Comparison of ENCODE assay signal across 18 cellular contexts in genomic region chr12:109065853-109066193, GRCh38. TPM values are rescaled to one million over a fixed set of nuclear protein-coding genes. Genes with fewer than 3 reads are reported as not detected.
DNase-seq lines count a peak whose midpoint lies in the region; ATAC-seq, FAIRE-seq and TF ChIP-seq lines count a peak whose summit lies in the region.
"Had no signal": no experiment of that assay in that cellular context is flagged by ENCODE, and none has a peak within 500 bp of the region (broad histone marks: within the 10 kb centered on the region; RNA-seq: fewer than 3 reads in every experiment).

No MANE protein-coding gene starts in this region.

- H3K36me3 ChIP-seq in bronchial epithelial cell (ENCODE audit: control insufficient read depth, insufficient read depth, low read length) (peaks cover 2% of the 10 kb centered on the region), liver (ENCODE audit: control insufficient read depth in 4 of 4, insufficient read depth in 3 of 4, low read depth in 1 of 4, low read length in 3 of 4) (peaks cover 0 to 25% (median 14%) of the 10 kb centered on the region in 4 donors), pancreas (peaks cover 0 to 10% (median 0%) of the 10 kb centered on the region in 3 donors)

- TF ChIP-seq CTCF in bronchial epithelial cell (IDR thresholded peaks at IDR 0.05; ENCODE audit: insufficient read depth, low read length, severe bottlenecking) (no peak), liver (IDR thresholded peaks at IDR 0.05; ENCODE audit: low read depth, low read length, missing input control) (no peak), pancreas (IDR thresholded peaks at IDR 0.05) (no peak)

- H3K9me3 ChIP-seq in liver (ENCODE audit: control insufficient read depth in 4 of 4, low read length in 3 of 4) (no peaks in the 10 kb centered on the region), pancreas (no peaks in the 10 kb centered on the region)

- DNase-seq in bronchial epithelial cell (ENCODE audit: low read depth) (no peak), pancreas (no peak), frontal cortex (ENCODE audit: low spot score in 2 of 2) (no peak), amniotic stem cell (lab: John Stamatoyannopoulos, UW) (no peak)
- DNase-seq in activated naive CD4-positive, alpha-beta T cell treated with anti-CD3 and anti-CD28 coated beads, Interleukin-2, amount 50 U/mL, for 16 hours: no peak
- DNase-seq in NK-92 treated with Interleukin-12 subunit alpha and Interleukin-12 subunit beta, amount 100 ng/mL, for 24 hours (lab: John Stamatoyannopoulos, UW): no peak
- DNase-seq: CD8-positive, alpha-beta T cell; COR-L47; DND-41; GDM1; GOT3; H9 had no signal

- H3K4me3 ChIP-seq in bronchial epithelial cell (ENCODE audit: low read depth, low read length) (no peak overlapping the region), liver (ENCODE audit: low read depth in 1 of 3, low read length in 3 of 3) (no peak overlapping the region), pancreas (no peak overlapping the region)

- FAIRE-seq in bronchial epithelial cell (lab: Jason Lieb, UNC) (peak; percentile 18), pancreas (lab: Jason Lieb, UNC) (no peak), frontal cortex (lab: Jason Lieb, UNC) (no peak)
- FAIRE-seq: D721Med, GM12892 had no signal

- 25% methylated on average over 1 of the region's 1 CpG for WGBS in liver
- WGBS in pancreas, 2 donors: 37 to 47% methylated on average over 1 of the region's 1 CpG

- ATAC-seq in pancreas: peak in 3 of 4 donors; percentile 7 to 33 (median 21)
- ATAC-seq: CD8-positive, alpha-beta T cell had no signal

- no peak for TF ChIP-seq RAD21 in liver (IDR thresholded peaks at IDR 0.05)

- H3K27me3 ChIP-seq in bronchial epithelial cell (ENCODE audit: control insufficient read depth, insufficient read depth, low read length) (no peaks in the 10 kb centered on the region), liver (ENCODE audit: control insufficient read depth in 4 of 4, insufficient read depth in 4 of 4, low read length in 3 of 4) (no peaks in the 10 kb centered on the region), pancreas (no peaks in the 10 kb centered on the region)

- peak overlapping the region in 1 of 2 donors; percentile 21 for H3K9ac ChIP-seq in liver (ENCODE audit: low read depth in 1 of 2, low read length in 2 of 2)

- intact Hi-C loops in pancreas (cut with DNase I): no loop called here

- peaks cover 4 to 40% (median 26%) of the 10 kb centered on the region in 4 donors for H3K4me1 ChIP-seq in liver (ENCODE audit: control insufficient read depth in 4 of 4, insufficient read depth in 4 of 4, low read length in 3 of 4)
- peaks cover 6 to 15% (median 12%) of the 10 kb centered on the region in 3 donors for H3K4me1 ChIP-seq in pancreas

- H3K27ac ChIP-seq in liver (ENCODE audit: low read depth in 1 of 2, low read length in 2 of 2) (peak overlapping the region; percentile 57 to 70), pancreas (peak overlapping the region; percentile 13 to 66 (median 44))

TF ChIP-seq in liver, 16 proteins besides CTCF, POLR2A, EP300 and RAD21:
- TF ChIP-seq, protein P1, sequence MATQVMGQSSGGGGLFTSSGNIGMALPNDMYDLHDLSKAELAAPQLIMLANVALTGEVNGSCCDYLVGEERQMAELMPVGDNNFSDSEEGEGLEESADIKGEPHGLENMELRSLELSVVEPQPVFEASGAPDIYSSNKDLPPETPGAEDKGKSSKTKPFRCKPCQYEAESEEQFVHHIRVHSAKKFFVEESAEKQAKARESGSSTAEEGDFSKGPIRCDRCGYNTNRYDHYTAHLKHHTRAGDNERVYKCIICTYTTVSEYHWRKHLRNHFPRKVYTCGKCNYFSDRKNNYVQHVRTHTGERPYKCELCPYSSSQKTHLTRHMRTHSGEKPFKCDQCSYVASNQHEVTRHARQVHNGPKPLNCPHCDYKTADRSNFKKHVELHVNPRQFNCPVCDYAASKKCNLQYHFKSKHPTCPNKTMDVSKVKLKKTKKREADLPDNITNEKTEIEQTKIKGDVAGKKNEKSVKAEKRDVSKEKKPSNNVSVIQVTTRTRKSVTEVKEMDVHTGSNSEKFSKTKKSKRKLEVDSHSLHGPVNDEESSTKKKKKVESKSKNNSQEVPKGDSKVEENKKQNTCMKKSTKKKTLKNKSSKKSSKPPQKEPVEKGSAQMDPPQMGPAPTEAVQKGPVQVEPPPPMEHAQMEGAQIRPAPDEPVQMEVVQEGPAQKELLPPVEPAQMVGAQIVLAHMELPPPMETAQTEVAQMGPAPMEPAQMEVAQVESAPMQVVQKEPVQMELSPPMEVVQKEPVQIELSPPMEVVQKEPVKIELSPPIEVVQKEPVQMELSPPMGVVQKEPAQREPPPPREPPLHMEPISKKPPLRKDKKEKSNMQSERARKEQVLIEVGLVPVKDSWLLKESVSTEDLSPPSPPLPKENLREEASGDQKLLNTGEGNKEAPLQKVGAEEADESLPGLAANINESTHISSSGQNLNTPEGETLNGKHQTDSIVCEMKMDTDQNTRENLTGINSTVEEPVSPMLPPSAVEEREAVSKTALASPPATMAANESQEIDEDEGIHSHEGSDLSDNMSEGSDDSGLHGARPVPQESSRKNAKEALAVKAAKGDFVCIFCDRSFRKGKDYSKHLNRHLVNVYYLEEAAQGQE (IDR thresholded peaks at IDR 0.05): peak; percentile 4
- TF ChIP-seq HNF4A (conservative IDR thresholded peaks at IDR 0.05) (no peak), RXRA (IDR thresholded peaks at IDR 0.05) (peak in 1 of 2 donors; percentile 2)

RNA-seq across cellular contexts. Expression of gene USP30, which starts 13.4 kb away (rescaled TPM):
- total RNA-seq in bronchial epithelial cell (3.9 and 4.5 TPM in 2 replicates), liver (10 to 100 TPM in 1 of 2 donors, 1 to 10 TPM in 1; 6.4 to 12.1 TPM), pancreas (10 to 100 TPM in 2 of 6 donors, 1 to 10 TPM in 4; 6.5 to 11.2 (median 9.3) TPM), frontal cortex (22.0 TPM)
- polyA plus RNA-seq in liver (10 to 100 TPM in 1 of 2 donors, 1 to 10 TPM in 1; 7.8 to 11.0 TPM), pancreas (10 to 100 TPM in 1 of 2 donors, 1 to 10 TPM in 1; 4.8 to 10.2 TPM)

RNA-seq across cellular contexts. Expression of gene ALKBH2, which starts 27.4 kb away (rescaled TPM):
- 24.6 and 47.9 TPM in 2 replicates for total RNA-seq in bronchial epithelial cell
- total RNA-seq in liver: 10 to 100 TPM in 1 of 2 donors, 1 to 10 TPM in 1; 6.8 to 24.2 TPM
- polyA plus RNA-seq in liver: 10 to 100 TPM; 15.7 to 24.7 TPM
- 10 to 100 TPM in 2 of 6 donors, 1 to 10 TPM in 4; 4.3 to 12.2 (median 6.5) TPM for total RNA-seq in pancreas
- 10 to 100 TPM; 19.8 to 22.9 TPM for polyA plus RNA-seq in pancreas
- total RNA-seq in frontal cortex: 31.4 TPM

RNA-seq across cellular contexts. Expression of gene UNG, which starts 31.6 kb away (rescaled TPM):
- 14.8 and 24.2 TPM in 2 replicates for total RNA-seq in bronchial epithelial cell
- 10 to 100 TPM in 1 of 2 donors, 1 to 10 TPM in 1; 9.4 to 22.1 TPM for total RNA-seq in liver
- polyA plus RNA-seq in liver: 10 to 100 TPM; 14.1 to 15.7 TPM
- total RNA-seq in pancreas: 10 to 100 TPM in 2 of 6 donors, 1 to 10 TPM in 4; 5.1 to 15.8 (median 8.3) TPM
- 1 to 10 TPM; 7.1 to 9.5 TPM for polyA plus RNA-seq in pancreas
- 28.5 TPM for total RNA-seq in frontal cortex

RNA-seq across cellular contexts. Expression of gene SVOP, which starts 45.0 kb away (rescaled TPM):
- not detected in 2 replicates for total RNA-seq in bronchial epithelial cell
- not detected for total RNA-seq in liver
- polyA plus RNA-seq in liver: under 1 TPM in 1 of 2 donors, not detected in 1; 0.10 TPM
- total RNA-seq in pancreas: 1 to 10 TPM in 3 of 6 donors, under 1 TPM in 3; 0.13 to 2.3 (median 0.71) TPM
- 1 to 10 TPM in 1 of 2 donors, under 1 TPM in 1; 0.68 to 4.3 TPM for polyA plus RNA-seq in pancreas
- total RNA-seq in frontal cortex: 40.8 TPM
- total RNA-seq: A673; CD8-positive, alpha-beta T cell had no signal
- polyA plus RNA-seq: BJ, CD14-positive monocyte had no signal

RNA-seq across cellular contexts. Expression of gene ACACB, which starts 50.6 kb away (rescaled TPM):
- 0.79 and 1.4 TPM in 2 replicates for total RNA-seq in bronchial epithelial cell
- total RNA-seq in liver: 100 to 1,000 TPM in 1 of 2 donors, 10 to 100 TPM in 1; 12.9 to 288 TPM
- polyA plus RNA-seq in liver: 10 to 100 TPM; 46.5 to 57.8 TPM
- 10 to 100 TPM; 23.4 to 42.1 (median 31.6) TPM for total RNA-seq in pancreas
- polyA plus RNA-seq in pancreas: 10 to 100 TPM; 23.7 to 58.9 TPM
- 4.9 TPM for total RNA-seq in frontal cortex
